Comparison of ENCODE assay signal across 1 cellular context in genomic region chr9:69174645-69175487, GRCh38.
TF ChIP-seq lines count a peak whose summit lies in the region.

No MANE protein-coding gene starts in this region.

TF ChIP-seq in HEK293, 187 proteins besides CTCF, POLR2A, EP300 and RAD21 (continued from another document):
- TF ChIP-seq PRDM10 (tag by site-specific recombination; IDR thresholded peaks at IDR 0.05), result peak; percentile 77
- TF ChIP-seq ZNF629 (tag by site-specific recombination; IDR thresholded peaks at IDR 0.05), result peak; percentile 54
- no peak for TF ChIP-seq ZNF16 (tag by site-specific recombination; IDR thresholded peaks at IDR 0.05; ENCODE audit: low read depth)
- 0 out of 2 replicates have a peak, but pooled peaks have one; percentile 46 for TF ChIP-seq ZNF394 (tag by site-specific recombination; IDR thresholded peaks at IDR 0.05; ENCODE audit: borderline replicate concordance)
- TF ChIP-seq ZNF501 (tag by site-specific recombination; IDR thresholded peaks at IDR 0.05), result no peak
- TF ChIP-seq TRIM28 (IDR thresholded peaks at IDR 0.05; ENCODE audit: borderline replicate concordance, low read length), result peak; percentile 15; the same call in 1 of the 2 replicates
- TF ChIP-seq IKZF3 (tag by site-specific recombination; IDR thresholded peaks at IDR 0.05), result peak; percentile 76
- peak; percentile 91 for TF ChIP-seq ZIC2 (tag by site-specific recombination; IDR thresholded peaks at IDR 0.05)
- peak; percentile 58; the same call in 1 of the 2 replicates for TF ChIP-seq MEIS1 (CRISPR knock-in tag; IDR thresholded peaks at IDR 0.05; ENCODE audit: borderline replicate concordance)
- 0 out of 2 replicates have a peak, but pooled peaks have one; percentile 60 for TF ChIP-seq ZNF660 (tag by site-specific recombination; IDR thresholded peaks at IDR 0.05)
- TF ChIP-seq ZBTB20 (tag by site-specific recombination; IDR thresholded peaks at IDR 0.05), result peak; percentile 82
- peak; percentile 65; the same call in 1 of the 2 replicates for TF ChIP-seq ZNF335 (tag by site-specific recombination; conservative IDR thresholded peaks at IDR 0.05)
- TF ChIP-seq GLIS1 (tag by site-specific recombination; IDR thresholded peaks at IDR 0.05), result peak; percentile 71
- TF ChIP-seq ZSCAN30 (tag by site-specific recombination; IDR thresholded peaks at IDR 0.05), result 0 out of 2 replicates have a peak, but pooled peaks have one; percentile 40
- TF ChIP-seq ZBTB17 (tag by site-specific recombination; IDR thresholded peaks at IDR 0.05), result no peak
- TF ChIP-seq, protein P1, sequence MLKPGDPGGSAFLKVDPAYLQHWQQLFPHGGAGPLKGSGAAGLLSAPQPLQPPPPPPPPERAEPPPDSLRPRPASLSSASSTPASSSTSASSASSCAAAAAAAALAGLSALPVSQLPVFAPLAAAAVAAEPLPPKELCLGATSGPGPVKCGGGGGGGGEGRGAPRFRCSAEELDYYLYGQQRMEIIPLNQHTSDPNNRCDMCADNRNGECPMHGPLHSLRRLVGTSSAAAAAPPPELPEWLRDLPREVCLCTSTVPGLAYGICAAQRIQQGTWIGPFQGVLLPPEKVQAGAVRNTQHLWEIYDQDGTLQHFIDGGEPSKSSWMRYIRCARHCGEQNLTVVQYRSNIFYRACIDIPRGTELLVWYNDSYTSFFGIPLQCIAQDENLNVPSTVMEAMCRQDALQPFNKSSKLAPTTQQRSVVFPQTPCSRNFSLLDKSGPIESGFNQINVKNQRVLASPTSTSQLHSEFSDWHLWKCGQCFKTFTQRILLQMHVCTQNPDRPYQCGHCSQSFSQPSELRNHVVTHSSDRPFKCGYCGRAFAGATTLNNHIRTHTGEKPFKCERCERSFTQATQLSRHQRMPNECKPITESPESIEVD (tag by site-specific recombination; IDR thresholded peaks at IDR 0.05), result 0 out of 2 replicates have a peak, but pooled peaks have one; percentile 24
- TF ChIP-seq FEZF1 (tag by site-specific recombination; IDR thresholded peaks at IDR 0.05), result no peak
- TF ChIP-seq ZNF239 (tag by site-specific recombination; IDR thresholded peaks at IDR 0.05), result no peak
- TF ChIP-seq SCRT1 (tag by site-specific recombination; IDR thresholded peaks at IDR 0.05; ENCODE audit: borderline replicate concordance), result no peak
- 0 out of 2 replicates have a peak, but pooled peaks have one; percentile 7 for TF ChIP-seq ZNF600 (tag by site-specific recombination; IDR thresholded peaks at IDR 0.05)
- TF ChIP-seq KLF16 (tag by site-specific recombination; IDR thresholded peaks at IDR 0.05), result no peak
- TF ChIP-seq SP2 (tag by site-specific recombination; IDR thresholded peaks at IDR 0.05), result peak; percentile 33; the same call in 1 of the 2 replicates
TF ChIP-seq in HEK293: peak in this region for 27.
